ENCODE assay signal across 8 cellular contexts in the genomic region with DNA sequence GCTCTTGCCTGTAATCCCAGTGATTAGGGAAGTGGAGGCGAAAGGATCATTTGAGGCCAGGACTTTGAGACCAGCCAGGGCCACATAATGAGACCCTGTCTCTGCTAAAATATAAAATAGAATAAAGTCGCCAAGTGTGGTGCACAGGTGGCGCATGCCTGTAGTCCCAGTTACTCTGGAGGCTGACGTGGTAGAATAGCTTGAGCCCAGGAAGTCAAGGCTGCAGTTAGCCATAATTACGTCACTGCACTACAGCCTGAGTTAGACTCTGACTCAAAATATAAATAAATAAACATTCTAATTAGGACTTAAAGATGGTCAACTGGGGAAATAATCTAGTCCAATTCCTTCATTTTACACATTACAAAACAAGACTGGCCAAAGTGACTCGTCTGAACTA. TPM values are rescaled to one million over a fixed set of nuclear protein-coding genes. Genes with fewer than 3 reads are reported as not detected.
DNase-seq lines count a peak whose midpoint lies in the region; ATAC-seq and TF ChIP-seq lines count a peak whose summit lies in the region.

No MANE protein-coding gene starts in this region.

- CTCF ChIA-PET in HEK293 (lab: Yijun Ruan, JAX), result no interaction called here

- TF ChIP-seq CTCF in HEK293 (tag by site-specific recombination; IDR thresholded peaks at IDR 0.05) (no peak), Peyer's patch (IDR thresholded peaks at IDR 0.05) (no peak), cardiac fibroblast (IDR thresholded peaks at IDR 0.05; ENCODE audit: low read depth, low read length) (no peak), liver (IDR thresholded peaks at IDR 0.05; ENCODE audit: low read depth, low read length, missing input control) (no peak)

- no peaks in the 10 kb centered on the region for H3K27me3 ChIP-seq in Peyer's patch
- no peaks in the 10 kb centered on the region for H3K27me3 ChIP-seq in liver (ENCODE audit: control insufficient read depth in 4 of 4, insufficient read depth in 4 of 4, low read length in 3 of 4)

- H3K27ac ChIP-seq in HEK293 (ENCODE audit: extremely low read depth, low read depth, low read length), result no peak overlapping the region; the same call in 1 of the 2 replicates
- peak overlapping the region; percentile 82 to 96 (median 90) for H3K27ac ChIP-seq in Peyer's patch
- peak overlapping the region; percentile 93 to 99 for H3K27ac ChIP-seq in liver (ENCODE audit: low read depth in 1 of 2, low read length in 2 of 2)
- peak overlapping the region; percentile 80 for H3K27ac ChIP-seq in substantia nigra (ENCODE audit: low read depth, low read length, poor library complexity, severe bottlenecking)

- POLR2A ChIA-PET in HEK293 (lab: Yijun Ruan, JAX), result interaction anchor here (1.3 to 1.8 kb wide), 3 partner anchors 41 to 1346 kb away, joined by 5 to 14 read pairs (median 7); a partner anchor contains a TSS

- peaks cover 29 to 38% of the 10 kb centered on the region in 2 experiments for H3K36me3 ChIP-seq in HEK293 (ENCODE audit: control insufficient read depth in 2 of 2, insufficient read depth in 1 of 2, low read length in 2 of 2)
- peaks cover 0 to 39% (median 0%) of the 10 kb centered on the region in 3 donors for H3K36me3 ChIP-seq in Peyer's patch
- peaks cover 11 to 33% (median 28%) of the 10 kb centered on the region in 4 donors for H3K36me3 ChIP-seq in liver (ENCODE audit: control insufficient read depth in 4 of 4, insufficient read depth in 3 of 4, low read depth in 1 of 4, low read length in 3 of 4)

- WGBS in liver, result 24% methylated on average over 6 of the region's 6 CpGs

- peak overlapping the region; percentile 90 to 100 for H3K9ac ChIP-seq in liver (ENCODE audit: low read depth in 1 of 2, low read length in 2 of 2)

- H3K4me3 ChIP-seq in HEK293 (ENCODE audit: low read depth, low read length) (peak overlapping the region; percentile 68), Peyer's patch (peak overlapping the region; percentile 71 to 92 (median 79)), cardiac fibroblast (replicated peaks in 1 of 2; ENCODE audit: low read depth in 2 of 2, low read length in 2 of 2) (peak overlapping the region; percentile 90 to 91), liver (ENCODE audit: low read depth in 1 of 3, low read length in 3 of 3) (peak overlapping the region; percentile 82 to 98 (median 86))

- no peak for TF ChIP-seq POLR2A in Peyer's patch (IDR thresholded peaks at IDR 0.05)

- H3K4me1 ChIP-seq in HEK293 (ENCODE audit: control insufficient read depth, insufficient read depth, low read length), result no peaks in the 10 kb centered on the region
- H3K4me1 ChIP-seq in Peyer's patch, result peaks cover 3 to 9% (median 4%) of the 10 kb centered on the region in 4 donors
- peaks cover 1 to 7% (median 5%) of the 10 kb centered on the region in 4 donors for H3K4me1 ChIP-seq in liver (ENCODE audit: control insufficient read depth in 4 of 4, insufficient read depth in 4 of 4, low read length in 3 of 4)

- no peak for TF ChIP-seq RAD21 in liver (IDR thresholded peaks at IDR 0.05)

- peak; percentile 5 for DNase-seq in COR-L47 (lab: John Stamatoyannopoulos, UW)
- peak in 1 of 3 donors; percentile 56 for DNase-seq in Peyer's patch
- DNase-seq in cardiac fibroblast (ENCODE audit: low read depth in 2 of 2), result peak; percentile 62 to 87
- DNase-seq in substantia nigra (lab: John Stamatoyannopoulos, UW), result peak in 1 of 49 donors; percentile 24
- no peak for DNase-seq in midbrain (lab: John Stamatoyannopoulos, UW)

- ATAC-seq in HG03457 (IDR thresholded peaks at IDR 0.05; ENCODE audit: unreplicated experiment), result no peak

- H3K9me3 ChIP-seq in HEK293 (ENCODE audit: control insufficient read depth, insufficient read depth, low read depth, low read length) (no peaks in the 10 kb centered on the region), Peyer's patch (no peaks in the 10 kb centered on the region), liver (ENCODE audit: control insufficient read depth in 4 of 4, low read length in 3 of 4) (no peaks in the 10 kb centered on the region)

TF ChIP-seq in HEK293, 187 proteins besides CTCF, POLR2A, EP300 and RAD21 (continues in another document):
- TF ChIP-seq ZNF248 (tag by site-specific recombination; IDR thresholded peaks at IDR 0.05) (no peak), ZNF211 (tag by site-specific recombination; IDR thresholded peaks at IDR 0.05; ENCODE audit: low read depth) (no peak), WT1 (tag by site-specific recombination; IDR thresholded peaks at IDR 0.05) (no peak), ZBTB21 (tag by site-specific recombination; IDR thresholded peaks at IDR 0.05) (peak; percentile 68)
- TF ChIP-seq, protein P1, sequence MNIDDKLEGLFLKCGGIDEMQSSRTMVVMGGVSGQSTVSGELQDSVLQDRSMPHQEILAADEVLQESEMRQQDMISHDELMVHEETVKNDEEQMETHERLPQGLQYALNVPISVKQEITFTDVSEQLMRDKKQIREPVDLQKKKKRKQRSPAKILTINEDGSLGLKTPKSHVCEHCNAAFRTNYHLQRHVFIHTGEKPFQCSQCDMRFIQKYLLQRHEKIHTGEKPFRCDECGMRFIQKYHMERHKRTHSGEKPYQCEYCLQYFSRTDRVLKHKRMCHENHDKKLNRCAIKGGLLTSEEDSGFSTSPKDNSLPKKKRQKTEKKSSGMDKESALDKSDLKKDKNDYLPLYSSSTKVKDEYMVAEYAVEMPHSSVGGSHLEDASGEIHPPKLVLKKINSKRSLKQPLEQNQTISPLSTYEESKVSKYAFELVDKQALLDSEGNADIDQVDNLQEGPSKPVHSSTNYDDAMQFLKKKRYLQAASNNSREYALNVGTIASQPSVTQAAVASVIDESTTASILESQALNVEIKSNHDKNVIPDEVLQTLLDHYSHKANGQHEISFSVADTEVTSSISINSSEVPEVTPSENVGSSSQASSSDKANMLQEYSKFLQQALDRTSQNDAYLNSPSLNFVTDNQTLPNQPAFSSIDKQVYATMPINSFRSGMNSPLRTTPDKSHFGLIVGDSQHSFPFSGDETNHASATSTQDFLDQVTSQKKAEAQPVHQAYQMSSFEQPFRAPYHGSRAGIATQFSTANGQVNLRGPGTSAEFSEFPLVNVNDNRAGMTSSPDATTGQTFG (tag by site-specific recombination; IDR thresholded peaks at IDR 0.05; ENCODE audit: borderline replicate concordance), result no peak

TF ChIP-seq in liver, 16 proteins besides CTCF, POLR2A, EP300 and RAD21:
- TF ChIP-seq JUND (IDR thresholded peaks at IDR 0.05) (peak in 1 of 2 donors; percentile 31), YY1 (IDR thresholded peaks at IDR 0.05) (no peak)

RNA-seq across cellular contexts. Expression of a gene that starts 0.8 kb away (rescaled TPM):
- total RNA-seq in Peyer's patch (100 to 1,000 TPM; 223 to 346 (median 316) TPM), liver (100 to 1,000 TPM; 169 to 182 TPM)
- 100 to 1,000 TPM; 322 to 356 TPM for polyA plus RNA-seq in liver

RNA-seq across cellular contexts. Expression of a gene that starts 10.7 kb away (rescaled TPM):
- total RNA-seq in Peyer's patch (not detected), liver (not detected)
- polyA plus RNA-seq in liver, result not detected

RNA-seq across cellular contexts. Expression of a gene that starts 12.8 kb away (rescaled TPM):
- total RNA-seq in Peyer's patch (1 to 10 TPM; 1.1 to 8.3 (median 4.0) TPM), liver (1 to 10 TPM in 1 of 2 donors, under 1 TPM in 1; 0.19 to 1.0 TPM)
- polyA plus RNA-seq in liver, result under 1 TPM; 0.18 to 0.30 TPM

RNA-seq across cellular contexts. Expression of a gene that starts 41.4 kb away (rescaled TPM):
- 100 to 1,000 TPM in 3 of 4 donors, 10 to 100 TPM in 1; 71.8 to 155 (median 128) TPM for total RNA-seq in Peyer's patch
- total RNA-seq in liver, result 100 to 1,000 TPM in 1 of 2 donors, 10 to 100 TPM in 1; 75.3 to 104 TPM
- 10 to 100 TPM; 67.1 to 74.2 TPM for polyA plus RNA-seq in liver

RNA-seq across cellular contexts. Expression of a gene that starts 53.9 kb away (rescaled TPM):
- total RNA-seq in Peyer's patch (100 to 1,000 TPM in 1 of 4 donors, 10 to 100 TPM in 3; 61.3 to 150 (median 79.5) TPM), liver (10 to 100 TPM; 48.6 to 80.0 TPM)
- polyA plus RNA-seq in liver, result 10 to 100 TPM; 44.6 to 49.5 TPM
